In the genomic region with DNA sequence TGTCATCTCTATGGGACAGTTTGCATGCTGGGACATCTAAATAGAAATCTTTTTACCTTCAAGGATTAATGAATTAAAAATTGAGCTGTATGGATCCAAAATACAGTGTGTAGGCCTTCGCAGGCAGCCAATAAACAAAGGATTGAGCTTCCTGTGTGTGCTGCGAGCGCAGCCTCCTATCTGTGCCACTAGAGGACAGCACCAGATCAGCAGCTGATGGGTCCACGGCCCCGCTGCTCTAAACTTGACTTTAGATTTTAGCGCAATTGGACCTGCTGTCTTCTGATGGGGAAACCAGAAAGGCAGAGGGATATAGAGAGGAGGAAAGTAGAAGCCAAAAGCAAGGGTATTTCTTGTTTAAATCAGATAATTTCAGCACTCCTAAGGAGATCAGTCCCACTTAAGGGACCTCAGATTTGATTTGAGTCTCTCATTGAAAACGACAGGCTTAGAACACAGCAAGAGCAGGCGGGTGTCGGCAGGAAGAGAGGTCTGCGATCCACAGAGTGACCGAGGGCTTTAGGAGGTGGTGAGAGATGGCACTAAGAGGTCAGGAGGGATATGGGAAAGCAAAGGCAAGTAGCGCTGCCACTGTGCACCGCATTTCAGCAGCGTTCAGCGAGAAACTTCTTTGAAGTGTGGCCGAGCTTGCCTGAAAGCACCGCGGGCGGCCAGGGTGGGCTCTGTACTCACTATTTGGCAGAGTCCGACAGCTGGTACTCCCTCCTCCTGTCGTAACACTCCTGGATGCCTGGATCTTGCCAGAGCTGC, we compare ENCODE assay signal across 8 cellular contexts.
DNase-seq lines count a peak whose midpoint lies in the region; ATAC-seq, FAIRE-seq and TF ChIP-seq lines count a peak whose summit lies in the region.

No MANE protein-coding gene starts in this region.

- DNase-seq in AG04450 (ENCODE audit: low read depth, low spot score) (no peak), GM12892 (ENCODE audit: insufficient read length) (peak; percentile 50), NCI-H2171 (lab: John Stamatoyannopoulos, UW) (peak; percentile 50), endothelial cell (ENCODE audit: low spot score) (peak; percentile 57), middle frontal gyrus (ENCODE audit: extremely low spot score, low spot score) (peak; percentile 69)
- peak; percentile 45 for DNase-seq in activated CD4-positive, alpha-beta T cell treated with anti-CD3 and anti-CD28 coated beads, Interleukin-2, amount 50 U/mL, for 1 hour
- peak; percentile 6 for DNase-seq in stimulated activated naive CD4-positive, alpha-beta T cell treated with Interleukin-2 at 50 U/mL for 16 hours (lab: John Stamatoyannopoulos, UW)

- no peak overlapping the region for H3K4me3 ChIP-seq in AG04450 (ENCODE audit: low read depth, low read length)

- peak; percentile 73 for ATAC-seq in HG02870 (IDR thresholded peaks at IDR 0.05; ENCODE audit: unreplicated experiment)

- TF ChIP-seq POLR2A in GM12892 (IDR thresholded peaks at IDR 0.05; ENCODE audit: low read depth, low read length): no peak

- no peaks in the 10 kb centered on the region for H3K27me3 ChIP-seq in AG04450 (ENCODE audit: control insufficient read depth, insufficient read depth, low read length)

- no peaks in the 10 kb centered on the region for H3K9me3 ChIP-seq in AG04450 (ENCODE audit: control insufficient read depth, insufficient read depth, low read length)

- no peak overlapping the region for H3K27ac Mint-ChIP-seq in endothelial cell (ENCODE audit: unreplicated experiment)

- no peak overlapping the region for H3K4me3 Mint-ChIP-seq in endothelial cell (ENCODE audit: unreplicated experiment)

- no peak overlapping the region for H3K27ac ChIP-seq in AG04450 (ENCODE audit: low read depth, low read length)

- POLR2A ChIA-PET in AG04450 (lab: Yijun Ruan, JAX): interaction anchor here (1.9 kb wide), 1 partner anchor 318 kb away, joined by 7 read pairs; no protein-coding TSS in a partner anchor

- peak; percentile 79 for FAIRE-seq in GM12892 (lab: Jason Lieb, UNC)

- H3K36me3 Mint-ChIP-seq in endothelial cell (ENCODE audit: low read depth, unreplicated experiment): no peaks in the 10 kb centered on the region

- H3K9me3 Mint-ChIP-seq in endothelial cell (ENCODE audit: unreplicated experiment): no peaks in the 10 kb centered on the region

- H3K27me3 Mint-ChIP-seq in endothelial cell (ENCODE audit: unreplicated experiment): peaks cover 3% of the 10 kb centered on the region

- peak; percentile 100 for TF ChIP-seq CTCF in AG04450 (IDR thresholded peaks at IDR 0.05; ENCODE audit: low read depth, low read length)
- peak; percentile 57 for TF ChIP-seq CTCF in endothelial cell (IDR thresholded peaks at IDR 0.05; ENCODE audit: unreplicated experiment)

- H3K4me1 Mint-ChIP-seq in endothelial cell (ENCODE audit: unreplicated experiment): peaks cover 8% of the 10 kb centered on the region

- CTCF ChIA-PET in AG04450 (lab: Charles Lee): interaction anchor here (0.5 to 4.5 kb wide), 57 partner anchors 9 to 688 kb away, joined by 3 to 75 read pairs (median 4); no protein-coding TSS in a partner anchor
